Comparison of ENCODE assay signal across 8 cellular contexts in the genomic region with DNA sequence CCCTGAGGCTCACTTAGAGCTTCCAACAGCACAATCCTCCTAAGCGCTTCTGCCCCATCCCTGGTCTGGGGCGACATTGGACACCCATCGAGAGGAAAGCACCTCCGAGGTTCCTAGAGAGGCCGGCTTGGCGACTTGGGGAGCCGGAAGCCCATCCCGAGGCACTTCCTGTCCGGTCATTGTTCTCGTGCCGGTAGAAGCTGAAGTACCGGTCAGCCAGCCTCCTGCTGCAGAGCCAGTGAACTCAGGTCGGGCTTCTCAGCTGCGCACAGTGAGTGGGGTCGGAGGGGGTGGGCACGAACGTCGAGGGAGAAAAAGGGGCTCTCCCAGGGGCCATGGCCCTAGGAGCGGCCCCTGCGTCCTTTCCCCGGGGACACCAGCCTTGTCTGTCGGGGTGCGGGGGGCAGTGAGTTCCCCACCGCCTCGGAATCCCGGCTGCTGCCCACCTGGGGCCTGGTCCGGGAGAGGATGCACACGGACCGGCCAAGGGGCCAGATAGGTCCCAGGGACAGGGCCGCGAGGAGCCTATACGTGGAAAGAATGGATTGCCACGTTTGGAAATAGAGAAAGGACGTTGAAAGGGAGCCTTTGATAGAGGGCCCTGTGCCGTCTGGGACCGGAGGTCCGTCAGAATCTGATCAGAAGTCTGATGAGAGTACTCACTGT. TPM values are rescaled to one million over a fixed set of nuclear protein-coding genes. Genes with fewer than 3 reads are reported as not detected.
DNase-seq lines count a peak whose midpoint lies in the region; ATAC-seq, FAIRE-seq and TF ChIP-seq lines count a peak whose summit lies in the region.

Gene ZNF35, plus strand, starts transcription at position 169 of the 666 bp plus-strand sequence. CDS start 2,336 bp downstream, outside the sequence.

- H4K20me1 ChIP-seq in OCI-LY7 (ENCODE audit: insufficient read depth, low read length): no peaks in the 10 kb centered on the region
- H4K20me1 ChIP-seq in osteoblast (ENCODE audit: insufficient read depth, low read length): peaks cover 3% of the 10 kb centered on the region

- peak within 1 kb of the TSS; percentile 68 for H3K4me2 ChIP-seq in OCI-LY7 (ENCODE audit: low read length)
- peak within 1 kb of the TSS; percentile 93 for H3K4me2 ChIP-seq in osteoblast (ENCODE audit: insufficient read depth, low read length)

- CTCF ChIA-PET in OCI-LY7 (lab: Charles Lee; ENCODE audit: unreplicated experiment): no interaction called here

- no peak for TF ChIP-seq CTCF in OCI-LY7 (conservative IDR thresholded peaks at IDR 0.05; ENCODE audit: low read length)
- TF ChIP-seq CTCF in osteoblast (IDR thresholded peaks at IDR 0.05; ENCODE audit: extremely low read depth, low read depth, low read length): no peak

- H3K27me3 ChIP-seq in adipocyte (replicated peaks; ENCODE audit: control insufficient read depth, insufficient read depth, low read length): no peaks in the 10 kb centered on the region
- H3K27me3 ChIP-seq in osteoblast (ENCODE audit: insufficient read depth, low read length): no peaks in the 10 kb centered on the region

- intact Hi-C loops in OCI-LY7 (cut with micrococcal nuclease; ENCODE audit: unreplicated experiment) (loop anchor here (2.0 kb wide), 1 partner anchor 24 kb away; the partner anchor contains the start of gene ZNF197), cardiac septum (cut with DNase I) (loop anchor here (1.0 kb wide), 1 partner anchor 23 kb away; the partner anchor contains the start of gene ZNF197)

- H3K9me3 ChIP-seq in OCI-LY7 (ENCODE audit: low read length) (no peaks in the 10 kb centered on the region), adipocyte (ENCODE audit: control insufficient read depth, low read length) (peaks cover 10% of the 10 kb centered on the region), osteoblast (ENCODE audit: low read depth, low read length) (peaks cover 7% of the 10 kb centered on the region)

- no peaks in the 10 kb centered on the region; the same call in 1 of the 2 replicates for H3K9me2 ChIP-seq in OCI-LY7 (ENCODE audit: insufficient read depth, low read length)

- H3K4me3 ChIP-seq in OCI-LY7 (ENCODE audit: low read depth, low read length, poor library complexity, severe bottlenecking) (peak within 1 kb of the TSS; percentile 89), adipocyte (ENCODE audit: low read length) (peak within 1 kb of the TSS; percentile 97), osteoblast (ENCODE audit: insufficient read depth, low read length) (peak within 1 kb of the TSS; percentile 97)

- peak; percentile 89 for DNase-seq in EL
- DNase-seq in HT1080 (ENCODE audit: low read depth): peak; percentile 85
- DNase-seq in OCI-LY7 (ENCODE audit: low spot score): peak; percentile 86
- DNase-seq in adipocyte (ENCODE audit: low read depth): peak; percentile 94
- DNase-seq in cardiac septum (ENCODE audit: low spot score): peak; percentile 89
- peak; percentile 97 for DNase-seq in osteoblast (ENCODE audit: insufficient read length, low spot score, missing footprints)
- peak; percentile 94 for DNase-seq in urothelium cell line (ENCODE audit: low spot score)

- H3K4me1 ChIP-seq in OCI-LY7 (ENCODE audit: insufficient read depth, low read length, poor library complexity, severe bottlenecking): peaks cover 23% of the 10 kb centered on the region
- H3K4me1 ChIP-seq in adipocyte (ENCODE audit: control insufficient read depth, insufficient read depth, low read length): peaks cover 17% of the 10 kb centered on the region
- H3K4me1 ChIP-seq in osteoblast (ENCODE audit: insufficient read depth, low read length): peaks cover 8% of the 10 kb centered on the region

- no peak within 1 kb of the TSS for H3K27ac ChIP-seq in OCI-LY7 (ENCODE audit: low read depth, low read length, poor library complexity, severe bottlenecking)
- H3K27ac ChIP-seq in osteoblast (ENCODE audit: low read depth, low read length): peak within 1 kb of the TSS; percentile 76

- BruUV-seq in OCI-LY7 (replicated peaks; lab: Mats Ljungman, UMichigan): TSS peak; percentile 61

- FAIRE-seq in urothelium cell line (lab: Jason Lieb, UNC): no peak

- peaks cover 11% of the 10 kb centered on the region; the same call in 1 of the 2 replicates for H3K79me2 ChIP-seq in OCI-LY7 (ENCODE audit: insufficient read depth, low read depth, low read length)
- peaks cover 28% of the 10 kb centered on the region for H3K79me2 ChIP-seq in osteoblast (ENCODE audit: insufficient read depth, low read length)

- H3K36me3 ChIP-seq in OCI-LY7 (ENCODE audit: insufficient read depth, low read length) (peaks cover 32% of the 10 kb centered on the region), adipocyte (ENCODE audit: control insufficient read depth, insufficient read depth, low read length, severe bottlenecking) (peaks cover 32% of the 10 kb centered on the region), osteoblast (ENCODE audit: insufficient read depth, low read length) (peaks cover 30% of the 10 kb centered on the region)

- POLR2A ChIA-PET in OCI-LY7 (lab: Charles Lee): interaction anchor here (1.0 to 1.8 kb wide), 4 partner anchors 9 to 37 kb away, joined by 3 to 8 read pairs (median 4); partner anchors contain the start of gene ZNF197

- H2AFZ ChIP-seq in OCI-LY7 (ENCODE audit: low read length) (peak within 1 kb of the TSS; percentile 86), osteoblast (ENCODE audit: low read length) (peak within 1 kb of the TSS; percentile 92)

- H3K9ac ChIP-seq in adipocyte (ENCODE audit: low read length): peak within 1 kb of the TSS; percentile 97

- ATAC-seq in GM21390 (IDR thresholded peaks at IDR 0.05; ENCODE audit: unreplicated experiment): peak; percentile 99

RNA-seq across cellular contexts. Expression of gene ZNF35, which starts in this region (rescaled TPM):
- total RNA-seq in HT1080 (2014; rRNA removed; shearing (Covaris generic)): 14.6 and 19.8 TPM in 2 replicates
- polyA plus RNA-seq in HT1080 (2015; cell fraction: cytosol; rRNA removed): 8.9 and 10.3 TPM in 2 replicates
- 10.5 and 11.8 TPM in 2 replicates for polyA plus RNA-seq in HT1080 (2015; cell fraction: nucleus; rRNA removed)
- 9.0 and 11.9 TPM in 2 replicates for total RNA-seq in OCI-LY7 (2014; rRNA removed; shearing (Covaris generic))
- total RNA-seq in OCI-LY7 (2022) (8.6 and 9.5 TPM in 2 replicates), cardiac septum (6.6 TPM), osteoblast (14.7 and 16.3 TPM in 2 replicates)
